22 cellular contexts compared by ENCODE assay signal in genomic region chr2:42996528-42996927, GRCh38.
"Had no signal": no experiment of that assay in that cellular context is flagged by ENCODE, and none has a peak within 500 bp of the region (broad histone marks: within the 10 kb centered on the region; RNA-seq: fewer than 3 reads in every experiment).

No MANE protein-coding gene starts in this region.

- H3K4me1 ChIP-seq: lower lobe of right lung had no signal

- H3K27ac ChIP-seq: lower lobe of right lung, pancreas, prostate gland, vagina had no signal

- H3K4me3 ChIP-seq: lower lobe of right lung, pancreas, prostate gland, skin epidermis, tibial nerve, vagina had no signal

- ATAC-seq: lower lobe of right lung; naive thymus-derived CD8-positive, alpha-beta T cell; pancreas; right cardiac atrium; sciatic nerve; stimulated activated naive B cell treated with anti-CD40 and anti-IgM and Interleukin-4, amounts not matched to agents 10 μg/mL and 1 μg/mL and 100 μg/mL, for 72 hours; stimulated activated naive CD8-positive, alpha-beta T cell treated with anti-CD3 and anti-CD28 coated beads, Interleukin-15, Interleukin-2, amounts not matched to agents 100 U/mL and 50 U/mL, for 24 hours had no signal

- H3K36me3 ChIP-seq: lower lobe of right lung, pancreas, prostate gland, tibial nerve, vagina had no signal

- DNase-seq: hypothalamus; immature natural killer cell; kidney; lower lobe of right lung; mammary epithelial cell; mesenchymal stem cell; naive thymus-derived CD8-positive, alpha-beta T cell; nucleus accumbens; retina; right cardiac atrium; stimulated activated CD4-positive, alpha-beta T cell treated with anti-CD3 and anti-CD28 coated beads, Interleukin-12 subunit alpha, Interleukin-12 subunit beta, amount 100 ng/mL, for 4 hours; stimulated activated CD4-positive, alpha-beta T cell treated with anti-CD3 and anti-CD28 coated beads, Interleukin-15, amount 100 ng/mL, for 24 hours; stimulated activated CD4-positive, alpha-beta T cell treated with anti-CD3 and anti-CD28 coated beads, Interleukin-2, amount 100 ng/mL, for 24 hours; stimulated activated CD4-positive, alpha-beta T cell treated with anti-CD3 and anti-CD28 coated beads, Interleukin-4, amount 100 ng/mL, for 1 hour; stimulated activated naive B cell treated with anti-CD40 and anti-IgM and Interleukin-4, amounts not matched to agents 10 μg/mL and 1 μg/mL and 100 μg/mL, for 72 hours; stimulated activated naive CD8-positive, alpha-beta T cell treated with anti-CD3 and anti-CD28 coated beads, Interleukin-15, Interleukin-2, amounts not matched to agents 100 U/mL and 50 U/mL, for 24 hours had no signal

- H3K9me3 ChIP-seq: lower lobe of right lung, pancreas, prostate gland, vagina had no signal

- H3K27me3 ChIP-seq: pancreas, tibial nerve, vagina had no signal
